Comparison of ENCODE assay signal across 8 cellular contexts in the genomic region with DNA sequence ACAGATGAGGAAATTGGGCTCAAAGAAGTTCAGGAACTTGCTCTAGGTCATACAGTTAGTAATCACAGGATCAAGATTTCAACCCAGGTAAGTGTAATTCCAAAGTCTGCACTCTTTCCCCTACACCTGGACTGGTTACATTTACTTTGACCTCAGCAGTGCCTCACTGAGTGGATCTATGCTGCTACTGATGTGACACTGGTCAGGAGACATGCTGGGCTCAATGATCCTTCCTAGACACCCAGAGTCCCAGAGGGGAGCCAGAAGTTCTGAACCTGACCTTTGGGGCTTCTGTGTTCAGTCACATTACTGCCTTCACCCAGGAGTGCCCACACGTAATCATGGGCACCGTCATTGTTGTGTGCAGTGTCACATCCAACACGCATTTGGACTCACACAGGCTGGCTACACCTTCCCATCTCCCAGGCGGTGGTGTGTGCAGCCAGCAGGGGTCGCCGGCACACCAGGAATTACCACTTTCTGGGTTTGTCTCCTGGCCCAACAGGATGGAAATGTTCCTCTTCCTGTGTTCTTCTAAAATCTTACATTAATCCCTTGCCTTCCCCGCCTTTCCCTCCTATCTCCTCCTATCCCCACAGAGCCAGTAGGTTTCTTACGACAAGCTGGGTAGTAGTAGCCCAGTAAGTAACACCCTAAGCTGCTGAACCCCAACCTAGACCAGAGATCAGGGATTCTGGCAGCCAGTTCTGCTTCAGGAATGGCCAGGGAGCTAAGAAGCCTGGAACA. TPM values are rescaled to one million over a fixed set of nuclear protein-coding genes. Genes with fewer than 3 reads are reported as not detected.
DNase-seq lines count a peak whose midpoint lies in the region; ATAC-seq, FAIRE-seq and TF ChIP-seq lines count a peak whose summit lies in the region.

No MANE protein-coding gene starts in this region.

- intact Hi-C loops in CD4-positive, alpha-beta memory T cell (cut with micrococcal nuclease), result loop anchor here (1.0 to 2.0 kb wide), 3 partner anchors 25 to 516 kb away; a partner anchor contains a TSS

- peaks cover 4 to 12% (median 9%) of the 10 kb centered on the region in 4 donors for H3K4me1 Mint-ChIP-seq in CD4-positive, alpha-beta memory T cell

- peak; percentile 79 to 87 for ATAC-seq in activated CD4-positive, CD25-positive, alpha-beta regulatory T cell treated with anti-CD3 and anti-CD28 coated beads, Interleukin-2, amount 50 U/mL, for 24 hours
- no peak for ATAC-seq in HG02981 (IDR thresholded peaks at IDR 0.05; ENCODE audit: unreplicated experiment)

- peak; percentile 82 for FAIRE-seq in bronchial epithelial cell (lab: Jason Lieb, UNC)

- no peaks in the 10 kb centered on the region for H3K9me3 ChIP-seq in CD4-positive, alpha-beta memory T cell (ENCODE audit: control insufficient read depth in 1 of 2, low read length in 2 of 2)

- peaks cover 4% of the 10 kb centered on the region for H3K4me1 ChIP-seq in CD4-positive, alpha-beta memory T cell (ENCODE audit: insufficient read depth, low read length)

- POLR2A ChIA-PET in CD4-positive, alpha-beta memory T cell (lab: Charles Lee; ENCODE audit: partially characterized antibody), result interaction anchor here (1.1 to 1.3 kb wide), 2 partner anchors 42 to 44 kb away, joined by 5 read pairs; no protein-coding TSS in a partner anchor

- peaks cover 54 to 75% of the 10 kb centered on the region in 2 donors for H3K27me3 Mint-ChIP-seq in CD4-positive, alpha-beta memory T cell

- CTCF ChIA-PET in CD4-positive, alpha-beta memory T cell (lab: Charles Lee; ENCODE audit: partially characterized antibody), result interaction anchor here (0.6 to 10.0 kb wide), 22 partner anchors 8 to 78 kb away, joined by 3 to 267 read pairs (median 6); a partner anchor contains a TSS

- H3K4me3 Mint-ChIP-seq in CD4-positive, alpha-beta memory T cell, result no peak overlapping the region

- H3K27me3 ChIP-seq in CD4-positive, alpha-beta memory T cell (ENCODE audit: insufficient read depth, low read length), result peaks cover 30% of the 10 kb centered on the region
- H3K27me3 ChIP-seq in bronchial epithelial cell (ENCODE audit: control insufficient read depth, insufficient read depth, low read length), result peaks cover 5% of the 10 kb centered on the region
- H3K27me3 ChIP-seq in kidney epithelial cell (ENCODE audit: control insufficient read depth, insufficient read depth, low read length), result peaks cover 44% of the 10 kb centered on the region

- H3K27ac ChIP-seq in CD4-positive, alpha-beta memory T cell (ENCODE audit: low read depth, low read length), result no peak overlapping the region

- TF ChIP-seq CTCF in bronchial epithelial cell (IDR thresholded peaks at IDR 0.05; ENCODE audit: insufficient read depth, low read length, severe bottlenecking) (peak; percentile 97), kidney epithelial cell (IDR thresholded peaks at IDR 0.05; ENCODE audit: insufficient read depth, low read length, poor library complexity, severe bottlenecking) (peak; percentile 97)

- peak overlapping the region in 1 of 7 donors; percentile 10 for H3K27ac Mint-ChIP-seq in CD4-positive, alpha-beta memory T cell

- no peak overlapping the region for H3K4me3 ChIP-seq in CD4-positive, alpha-beta memory T cell (ENCODE audit: low read length in 2 of 2)
- H3K4me3 ChIP-seq in bronchial epithelial cell (ENCODE audit: low read depth, low read length) (no peak overlapping the region), kidney epithelial cell (ENCODE audit: low read depth, low read length) (no peak overlapping the region)

- H3K36me3 ChIP-seq in CD4-positive, alpha-beta memory T cell (ENCODE audit: insufficient read depth, low read length), result no peaks in the 10 kb centered on the region
- no peaks in the 10 kb centered on the region for H3K36me3 ChIP-seq in bronchial epithelial cell (ENCODE audit: control insufficient read depth, insufficient read depth, low read length)
- no peaks in the 10 kb centered on the region for H3K36me3 ChIP-seq in kidney epithelial cell (ENCODE audit: control insufficient read depth, insufficient read depth, low read length)

- no peaks in the 10 kb centered on the region for H3K9me3 Mint-ChIP-seq in CD4-positive, alpha-beta memory T cell

- peak; percentile 65 to 72 (median 69) for DNase-seq in CD4-positive, alpha-beta memory T cell
- DNase-seq in H4 (ENCODE audit: low spot score) (peak; percentile 67), NCI-H2196 (lab: John Stamatoyannopoulos, UW; ENCODE audit: unreplicated experiment) (peak; percentile 73), bronchial epithelial cell (ENCODE audit: low read depth) (peak; percentile 53), kidney epithelial cell (ENCODE audit: low read depth) (no peak)
- DNase-seq in stimulated activated CD4-positive, alpha-beta T cell treated with anti-CD3 and anti-CD28 coated beads, Interleukin-2, amount 100 ng/mL, for 4 hours (ENCODE audit: low read depth), result peak; percentile 63

- no peaks in the 10 kb centered on the region for H3K36me3 Mint-ChIP-seq in CD4-positive, alpha-beta memory T cell

RNA-seq across cellular contexts. Expression of a gene that starts 25.6 kb away (rescaled TPM):
- total RNA-seq in CD4-positive, alpha-beta memory T cell, result 100 to 1,000 TPM; 177 to 178 TPM
- 10 to 100 TPM; 77.3 to 88.3 TPM for polyA plus RNA-seq in CD4-positive, alpha-beta memory T cell
- total RNA-seq in H4 (2014; rRNA removed; shearing (Covaris generic)), result 24.3 and 33.5 TPM in 2 replicates
- total RNA-seq in bronchial epithelial cell (35.3 and 45.6 TPM in 2 replicates), kidney epithelial cell (57.6 and 68.4 TPM in 2 replicates)

RNA-seq across cellular contexts. Expression of a gene that starts 25.8 kb away (rescaled TPM):
- total RNA-seq in CD4-positive, alpha-beta memory T cell, result 100 to 1,000 TPM; 238 to 246 TPM
- 100 to 1,000 TPM; 519 to 581 TPM for polyA plus RNA-seq in CD4-positive, alpha-beta memory T cell
- total RNA-seq in H4 (2014; rRNA removed; shearing (Covaris generic)), result 391 and 444 TPM in 2 replicates
- total RNA-seq in bronchial epithelial cell (91.7 and 121 TPM in 2 replicates), kidney epithelial cell (235 and 299 TPM in 2 replicates)

RNA-seq across cellular contexts. Expression of a gene that starts 50.1 kb away (rescaled TPM):
- not detected for total RNA-seq in CD4-positive, alpha-beta memory T cell
- polyA plus RNA-seq in CD4-positive, alpha-beta memory T cell, result not detected
- not detected in 2 replicates for total RNA-seq in H4 (2014; rRNA removed; shearing (Covaris generic))
- not detected in 2 replicates for total RNA-seq in bronchial epithelial cell
- total RNA-seq in kidney epithelial cell, result not detected in 2 replicates
